Comparison of ENCODE assay signal across 1 cellular context in the genomic region with DNA sequence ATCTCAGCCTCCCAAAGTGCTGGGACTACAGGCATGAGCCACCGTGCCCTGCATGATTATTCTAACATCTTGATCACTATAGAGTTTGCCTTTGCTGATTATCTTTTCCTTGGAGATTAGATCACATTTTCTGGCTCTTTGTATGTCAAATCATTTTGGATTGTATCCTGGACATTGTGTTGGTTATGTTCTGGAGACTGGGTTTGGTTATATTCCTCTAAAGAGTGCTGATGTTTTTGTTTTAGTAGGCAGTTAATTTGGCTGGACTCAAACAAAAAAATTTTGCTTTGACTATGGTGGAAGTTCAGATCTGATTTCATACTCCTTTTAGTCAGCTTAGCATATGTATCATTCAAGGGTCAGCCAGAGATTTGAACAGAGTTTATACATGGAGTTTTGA.
TF ChIP-seq lines count a peak whose summit lies in the region.

No MANE protein-coding gene starts in this region.

TF ChIP-seq in HEK293, 187 proteins besides CTCF, POLR2A, EP300 and RAD21 (continued from another document):
- TF ChIP-seq, protein P1, sequence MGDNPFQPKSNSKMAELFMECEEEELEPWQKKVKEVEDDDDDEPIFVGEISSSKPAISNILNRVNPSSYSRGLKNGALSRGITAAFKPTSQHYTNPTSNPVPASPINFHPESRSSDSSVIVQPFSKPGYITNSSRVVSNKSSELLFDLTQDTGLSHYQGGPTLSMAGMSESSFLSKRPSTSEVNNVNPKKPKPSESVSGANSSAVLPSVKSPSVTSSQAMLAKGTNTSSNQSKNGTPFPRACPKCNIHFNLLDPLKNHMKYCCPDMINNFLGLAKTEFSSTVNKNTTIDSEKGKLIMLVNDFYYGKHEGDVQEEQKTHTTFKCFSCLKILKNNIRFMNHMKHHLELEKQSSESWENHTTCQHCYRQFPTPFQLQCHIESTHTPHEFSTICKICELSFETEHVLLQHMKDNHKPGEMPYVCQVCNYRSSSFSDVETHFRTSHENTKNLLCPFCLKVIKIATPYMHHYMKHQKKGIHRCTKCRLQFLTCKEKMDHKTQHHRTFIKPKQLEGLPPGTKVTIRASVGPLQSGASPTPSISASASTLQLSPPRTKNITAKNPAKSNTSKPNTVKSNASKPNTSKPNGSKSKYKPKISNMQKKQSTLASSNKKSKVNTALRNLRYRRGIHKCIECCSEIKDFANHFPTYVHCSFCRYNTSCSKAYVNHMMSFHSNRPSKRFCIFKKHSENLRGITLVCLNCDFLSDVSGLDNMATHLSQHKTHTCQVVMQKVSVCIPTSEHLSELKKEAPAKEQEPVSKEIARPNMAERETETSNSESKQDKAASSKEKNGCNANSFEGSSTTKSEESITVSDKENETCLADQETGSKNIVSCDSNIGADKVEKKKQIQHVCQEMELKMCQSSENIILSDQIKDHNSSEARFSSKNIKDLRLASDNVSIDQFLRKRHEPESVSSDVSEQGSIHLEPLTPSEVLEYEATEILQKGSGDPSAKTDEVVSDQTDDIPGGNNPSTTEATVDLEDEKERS (tag by site-specific recombination; IDR thresholded peaks at IDR 0.05) = 0 out of 2 replicates have a peak, but pooled peaks have one; percentile 44
- no peak for TF ChIP-seq GFI1B (tag by site-specific recombination; IDR thresholded peaks at IDR 0.05)
